31 cellular contexts compared by ENCODE assay signal in the genomic region with DNA sequence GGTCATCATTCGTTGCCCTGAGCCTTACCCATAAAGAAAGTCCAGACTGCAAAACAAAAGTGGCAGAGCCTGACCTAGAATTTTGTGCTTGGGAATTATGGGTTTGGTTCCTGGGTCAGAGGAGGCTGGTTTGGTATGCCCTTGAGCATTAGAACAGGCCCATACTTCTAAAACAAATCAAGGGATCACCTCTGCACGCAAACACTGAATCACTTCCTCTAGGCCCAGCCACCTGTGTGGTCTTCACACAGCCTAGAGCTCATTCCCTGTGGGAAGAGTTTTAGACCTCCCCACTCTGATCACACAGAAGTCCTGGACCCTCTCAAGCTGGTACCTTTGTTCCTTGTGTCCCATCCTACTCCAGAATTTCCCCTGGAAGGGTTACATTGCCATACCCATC. TPM values are rescaled to one million over a fixed set of nuclear protein-coding genes. Genes with fewer than 3 reads are reported as not detected.
"Had no signal": no experiment of that assay in that cellular context is flagged by ENCODE, and none has a peak within 500 bp of the region (broad histone marks: within the 10 kb centered on the region; RNA-seq: fewer than 3 reads in every experiment).

No MANE protein-coding gene starts in this region.

- H3K4me1 ChIP-seq: esophagus muscularis mucosa, parathyroid adenoma, sigmoid colon, tibial artery, upper lobe of right lung had no signal

- H3K9me3 Mint-ChIP-seq: activated B cell treated with CpG ODN at 0.5 μM for 24 hours; activated naive CD4-positive, alpha-beta T cell treated with anti-CD3 and anti-CD28 coated beads, Interleukin-2, amount 50 U/mL, for 24 hours; activated T-helper 1 cell treated with anti-CD3 and anti-CD28 coated beads, Interleukin-12 subunit alpha, Interleukin-12 subunit beta, Interleukin-2, Interleukin-4 antibody, amounts not matched to agents 30 ng/mL and 10 ng/mL and 1 ng/mL, durations not matched to agents 14 hours and 24 hours and 36 hours; endodermal cell; naive thymus-derived CD8-positive, alpha-beta T cell; neural crest cell; T-helper 2 cell treated with Interferon-gamma antibody and Interleukin-4, amounts not matched to agents 5 μg/mL and 100 μg/mL, for 36 hours had no signal

- H3K27ac ChIP-seq: body of pancreas, coronary artery, esophagus muscularis mucosa, parathyroid adenoma, psoas muscle, sigmoid colon, suprapubic skin, tibial artery, upper lobe of right lung had no signal

- H3K36me3 Mint-ChIP-seq: activated naive CD4-positive, alpha-beta T cell treated with anti-CD3 and anti-CD28 coated beads, Interleukin-2, amount 50 U/mL, for 24 hours; naive thymus-derived CD8-positive, alpha-beta T cell had no signal

- H3K27me3 ChIP-seq: body of pancreas, esophagus muscularis mucosa, sigmoid colon, suprapubic skin, tibial artery, upper lobe of right lung had no signal

- H3K27me3 Mint-ChIP-seq: activated B cell treated with CpG ODN at 0.5 μM for 24 hours; activated CD4-positive, alpha-beta T cell treated with anti-CD3 and anti-CD28 coated beads for 36 hours; activated naive CD4-positive, alpha-beta T cell treated with anti-CD3 and anti-CD28 coated beads, Interleukin-2, amount 50 U/mL, for 24 hours had no signal

- H3K27ac Mint-ChIP-seq: activated B cell treated with CpG ODN at 0.5 μM for 24 hours; activated CD4-positive, alpha-beta T cell treated with anti-CD3 and anti-CD28 coated beads for 36 hours; activated T-helper 1 cell treated with anti-CD3 and anti-CD28 coated beads, Interleukin-12 subunit alpha, Interleukin-12 subunit beta, Interleukin-2, Interleukin-4 antibody, amounts not matched to agents 30 ng/mL and 10 ng/mL and 1 ng/mL, durations not matched to agents 14 hours and 24 hours and 36 hours; endodermal cell; naive thymus-derived CD8-positive, alpha-beta T cell; stimulated activated naive B cell treated with anti-CD40 and anti-IgM and Interleukin-4, amounts not matched to agents 10 μg/mL and 1 μg/mL and 100 μg/mL, for 72 hours; T-helper 2 cell treated with Interferon-gamma antibody and Interleukin-4, amounts not matched to agents 5 μg/mL and 100 μg/mL, for 36 hours had no signal

- ATAC-seq: activated CD4-positive, alpha-beta T cell treated with anti-CD3 and anti-CD28 coated beads for 36 hours; body of pancreas; left colon; naive thymus-derived CD8-positive, alpha-beta T cell; psoas muscle; stimulated activated naive B cell treated with anti-CD40 and anti-IgM and Interleukin-4, amounts not matched to agents 10 μg/mL and 1 μg/mL and 100 μg/mL, for 72 hours had no signal

- H3K4me3 ChIP-seq: body of pancreas, coronary artery, esophagus muscularis mucosa, psoas muscle, sigmoid colon, suprapubic skin, tibial artery, upper lobe of right lung had no signal

- H3K4me1 Mint-ChIP-seq: neural crest cell had no signal

- DNase-seq: activated B cell treated with CpG ODN at 0.5 μM for 24 hours; activated CD4-positive, alpha-beta T cell treated with anti-CD3 and anti-CD28 coated beads for 36 hours; activated CD8-positive, alpha-beta memory T cell treated with anti-CD3 and anti-CD28 coated beads, Interleukin-2, amount 50 U/mL, for 4 hours; activated gamma-delta T cell treated with Interleukin-2 at 50 U/mL for 16 hours; activated T-cell treated with anti-CD3 and anti-CD28 coated beads, Interleukin-2, amount 50 U/mL, for 1 hour; aorta; body of pancreas; endodermal cell; foreskin melanocyte; left colon; mesenchymal stem cell; naive thymus-derived CD8-positive, alpha-beta T cell; occipital lobe; psoas muscle; sigmoid colon; small intestine; stimulated activated CD4-positive, alpha-beta T cell treated with anti-CD3 and anti-CD28 coated beads, Interleukin-1b, Interleukin-23, amount 100 ng/mL, for 48 hours; stimulated activated CD4-positive, alpha-beta T cell treated with anti-CD3 and anti-CD28 coated beads, Interleukin-4, amount 100 ng/mL, for 4 hours; stimulated activated CD8-positive, alpha-beta memory T cell treated with anti-CD3 and anti-CD28 coated beads, Interleukin-4, amount 100 ng/mL, for 48 hours; stimulated activated naive B cell treated with anti-CD40 and anti-IgM and Interleukin-4, amounts not matched to agents 10 μg/mL and 1 μg/mL and 100 μg/mL, for 72 hours; T-helper 1 cell; tibial artery; upper lobe of right lung had no signal

- H3K9me3 ChIP-seq: body of pancreas, esophagus muscularis mucosa, psoas muscle, sigmoid colon, suprapubic skin, tibial artery, upper lobe of right lung had no signal

- H3K4me3 Mint-ChIP-seq: activated B cell treated with CpG ODN at 0.5 μM for 24 hours; activated CD4-positive, alpha-beta T cell treated with anti-CD3 and anti-CD28 coated beads for 36 hours; activated naive CD4-positive, alpha-beta T cell treated with anti-CD3 and anti-CD28 coated beads, Interleukin-2, amount 50 U/mL, for 24 hours; activated T-helper 1 cell treated with anti-CD3 and anti-CD28 coated beads, Interleukin-12 subunit alpha, Interleukin-12 subunit beta, Interleukin-2, Interleukin-4 antibody, amounts not matched to agents 30 ng/mL and 10 ng/mL and 1 ng/mL, durations not matched to agents 14 hours and 24 hours and 36 hours; endodermal cell; naive thymus-derived CD8-positive, alpha-beta T cell; neural crest cell; stimulated activated naive B cell treated with anti-CD40 and anti-IgM and Interleukin-4, amounts not matched to agents 10 μg/mL and 1 μg/mL and 100 μg/mL, for 72 hours; T-helper 2 cell treated with Interferon-gamma antibody and Interleukin-4, amounts not matched to agents 5 μg/mL and 100 μg/mL, for 36 hours had no signal

- H3K36me3 ChIP-seq: sigmoid colon, suprapubic skin, tibial artery, upper lobe of right lung had no signal

RNA-seq across cellular contexts. Expression of a gene that starts 59.4 kb away (rescaled TPM):
- total RNA-seq: naive thymus-derived CD8-positive, alpha-beta T cell had no signal
